8 cellular contexts compared by ENCODE assay signal in genomic region chr16:67806428-67807147, GRCh38.
DNase-seq lines count a peak whose midpoint lies in the region; ATAC-seq and TF ChIP-seq lines count a peak whose summit lies in the region.

RANBP10 (minus strand) TSS chr16:67806560; CDS start chr16:67806536, 24 bp downstream.
TSNAXIP1 (plus strand) TSS chr16:67806889; CDS start chr16:67807150, 261 bp downstream.

- peak within 1 kb of the TSS; percentile 83 for H3K4me3 ChIP-seq in WI38 (ENCODE audit: low read depth, low read length)
- H3K4me3 ChIP-seq in cardiac fibroblast (replicated peaks in 1 of 2; ENCODE audit: low read depth in 2 of 2, low read length in 2 of 2) = peak within 1 kb of the TSS; percentile 96 to 97
- peak within 1 kb of the TSS; percentile 62 to 99 (median 83) for H3K4me3 ChIP-seq in skin epidermis

- peak; percentile 92 for ATAC-seq in GM18909 (IDR thresholded peaks at IDR 0.05; ENCODE audit: poor library complexity, unreplicated experiment)
- peak; percentile 93 for ATAC-seq in HG03159 (IDR thresholded peaks at IDR 0.05; ENCODE audit: unreplicated experiment)

- TF ChIP-seq CTCF in WI38 (IDR thresholded peaks at IDR 0.05; ENCODE audit: low read depth, low read length) (no peak), cardiac fibroblast (IDR thresholded peaks at IDR 0.05; ENCODE audit: low read depth, low read length) (no peak)

- peak within 1 kb of the TSS; percentile 59 to 95 (median 87) for H3K27ac ChIP-seq in skin epidermis

- DNase-seq in AG08395 (ENCODE audit: low spot score) = peak; percentile 97
- peak; percentile 97 for DNase-seq in NCI-H2227 (lab: John Stamatoyannopoulos, UW; ENCODE audit: unreplicated experiment)
- DNase-seq in cardiac fibroblast (ENCODE audit: low read depth in 2 of 2) = peak; percentile 99
- peak; percentile 98 for DNase-seq in iPS-NIHi11 (ENCODE audit: low spot score)

Comparison
In these comparisons a context has a peak if more than half of its experiments do, and no peak if none do; other contexts are left out.
1. Peak in every context shown above with its lines: DNase-seq, ATAC-seq, H3K4me3 ChIP-seq and H3K27ac ChIP-seq.